16 cellular contexts compared by ENCODE assay signal in the genomic region with DNA sequence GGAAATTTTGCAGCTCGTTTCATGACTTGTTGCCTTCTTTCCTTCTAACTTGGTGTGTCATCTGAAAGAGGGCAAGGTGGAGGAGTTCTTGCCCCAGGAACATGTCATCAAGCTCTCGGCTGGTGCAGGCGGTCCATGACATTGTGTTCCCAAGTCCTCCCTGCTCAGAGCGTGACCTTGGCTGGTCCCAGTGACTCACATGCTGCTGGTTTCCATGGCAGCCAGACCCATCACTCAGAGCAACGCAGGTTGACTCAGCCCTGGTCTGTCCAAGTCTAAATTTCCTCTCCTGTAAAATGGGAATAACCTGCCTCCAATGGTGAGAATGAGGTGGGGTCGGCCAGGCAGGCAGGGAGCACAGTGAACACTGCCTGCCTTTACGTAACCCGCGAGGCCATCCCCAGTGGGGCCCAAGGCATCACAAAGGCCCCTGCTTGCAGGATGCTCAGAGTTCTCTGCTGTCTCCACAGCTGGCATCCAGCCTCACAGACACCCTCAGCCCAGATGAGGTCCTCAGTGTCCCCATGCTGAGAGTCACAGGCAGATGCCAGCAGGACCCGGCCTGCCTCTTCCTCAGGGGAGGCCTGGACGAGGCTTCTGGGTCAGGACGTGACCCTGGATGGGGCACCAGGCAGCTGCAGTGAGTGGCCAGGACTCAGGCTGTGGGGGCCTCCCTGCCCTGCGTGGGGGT.
A peak's percentile ranks its signal among the peaks of the same experiment; 100 is the strongest.
DNase-seq lines count a peak whose midpoint lies in the region; ATAC-seq, FAIRE-seq and TF ChIP-seq lines count a peak whose summit lies in the region.
"Had no signal": no experiment of that assay in that cellular context is flagged by ENCODE, and none has a peak within 500 bp of the region (broad histone marks: within the 10 kb centered on the region; RNA-seq: fewer than 3 reads in every experiment).

No MANE protein-coding gene starts in this region.

- H2AFZ ChIP-seq in endothelial cell of umbilical vein (ENCODE audit: low read depth, low read length) (no peak overlapping the region), HepG2 (ENCODE audit: low read length) (no peak overlapping the region)

- H3K27me3 Mint-ChIP-seq in activated CD4-positive, alpha-beta memory T cell treated with anti-CD3 and anti-CD28 coated beads for 36 hours, result no peaks in the 10 kb centered on the region
- H3K27me3 Mint-ChIP-seq in activated CD4-positive, alpha-beta T cell treated with anti-CD3 and anti-CD28 coated beads for 36 hours, result no peaks in the 10 kb centered on the region
- H3K27me3 Mint-ChIP-seq: activated naive CD4-positive, alpha-beta T cell treated with anti-CD3 and anti-CD28 coated beads, Interleukin-2, amount 50 U/mL, for 24 hours; CD4-positive, CD25-positive, alpha-beta regulatory T cell had no signal

- no peaks in the 10 kb centered on the region for H3K9me1 ChIP-seq in endothelial cell of umbilical vein (replicated peaks; ENCODE audit: control insufficient read depth, extremely low read depth, insufficient read depth, low read length)

- TF ChIP-seq RAD21 in HepG2 (CRISPR knock-in tag; IDR thresholded peaks at IDR 0.05), result no peak

- H3K4me3 ChIP-seq in endothelial cell of umbilical vein (replicated peaks in 1 of 3; ENCODE audit: insufficient read depth in 1 of 3, low read depth in 1 of 3, low read length in 3 of 3), result no peak overlapping the region
- H3K4me3 ChIP-seq in HepG2 (replicated peaks in 1 of 3; ENCODE audit: insufficient read depth in 1 of 3, low read depth in 2 of 3, low read length in 3 of 3), result no peak overlapping the region
- H3K4me3 ChIP-seq in ascending aorta, result no peak overlapping the region

- FAIRE-seq in endothelial cell of umbilical vein (lab: Jason Lieb, UNC) (peak; percentile 63), HepG2 (lab: Jason Lieb, UNC) (no peak)

- dilution Hi-C loops in endothelial cell of umbilical vein (cut with MboI; ENCODE audit: extremely low pct_ligation_motif_present, low sequenced_read_pairs), result no loop called here

- H3K9me3 ChIP-seq in endothelial cell of umbilical vein (replicated peaks; ENCODE audit: control insufficient read depth, insufficient read depth, low read length) (no peaks in the 10 kb centered on the region), HepG2 (ENCODE audit: low read length) (no peaks in the 10 kb centered on the region), ascending aorta (no peaks in the 10 kb centered on the region)

- 22% methylated on average over 11 of the region's 13 CpGs for WGBS in HepG2 (ENCODE audit: low lambda C conversion rate)

- TF ChIP-seq CTCF in AG09319 (IDR thresholded peaks at IDR 0.05; ENCODE audit: low read depth, low read length) (no peak), endothelial cell of umbilical vein (IDR thresholded peaks at IDR 0.05; ENCODE audit: extremely low read depth in 1 of 2, insufficient read depth in 1 of 2, low read depth in 1 of 2, low read length in 2 of 2) (no peak), HepG2 (CRISPR knock-in tag; IDR thresholded peaks at IDR 0.05) (no peak), ascending aorta (IDR thresholded peaks at IDR 0.05) (no peak)

- H3K27me3 ChIP-seq in endothelial cell of umbilical vein (ENCODE audit: control insufficient read depth in 2 of 2, insufficient read depth in 2 of 2, low read length in 2 of 2), result no peaks in the 10 kb centered on the region
- peaks cover 6 to 68% of the 10 kb centered on the region in 2 experiments; a peak in 4 of 5 replicates for H3K27me3 ChIP-seq in HepG2 (ENCODE audit: control insufficient read depth in 1 of 2, insufficient read depth in 2 of 2, low read length in 2 of 2)
- no peaks in the 10 kb centered on the region for H3K27me3 ChIP-seq in ascending aorta

- ATAC-seq in HepG2 (peak; percentile 96), HG02759 (IDR thresholded peaks at IDR 0.05; ENCODE audit: unreplicated experiment) (no peak)
- ATAC-seq in activated CD4-positive, alpha-beta T cell treated with anti-CD3 and anti-CD28 coated beads for 36 hours, result no peak
- ATAC-seq: effector memory CD8-positive, alpha-beta T cell; HCT116; stimulated activated naive CD8-positive, alpha-beta T cell treated with anti-CD3 and anti-CD28 coated beads, Interleukin-15, Interleukin-2, amounts not matched to agents 100 U/mL and 50 U/mL, for 24 hours had no signal

- no peak overlapping the region for H3K27ac ChIP-seq in endothelial cell of umbilical vein (ENCODE audit: insufficient read depth, low read depth, low read length)
- H3K27ac ChIP-seq in HepG2 (ENCODE audit: extremely low read length, insufficient read depth, low read length), result no peak overlapping the region
- no peak overlapping the region for H3K27ac ChIP-seq in ascending aorta

- POLR2A ChIA-PET in endothelial cell of umbilical vein (lab: Charles Lee) (no interaction called here), HepG2 (lab: Yijun Ruan, JAX) (no interaction called here)
- POLR2A ChIA-PET in activated CD4-positive, alpha-beta memory T cell treated with anti-CD3 and anti-CD28 coated beads for 36 hours (lab: Charles Lee), result no interaction called here
- POLR2A ChIA-PET in activated CD4-positive, alpha-beta T cell treated with anti-CD3 and anti-CD28 coated beads for 36 hours (lab: Charles Lee), result no interaction called here

- CTCF ChIA-PET in endothelial cell of umbilical vein (lab: Charles Lee) (interaction anchor here (1.4 kb wide), 1 partner anchor 194 kb away, joined by 5 read pairs; no protein-coding TSS in a partner anchor), HepG2 (lab: Yijun Ruan, JAX; ENCODE audit: low intra/inter-chr PET ratio, low total read pairs) (no interaction called here)
- CTCF ChIA-PET in activated CD4-positive, alpha-beta memory T cell treated with anti-CD3 and anti-CD28 coated beads for 36 hours (lab: Charles Lee), result no interaction called here
- CTCF ChIA-PET in activated CD4-positive, alpha-beta T cell treated with anti-CD3 and anti-CD28 coated beads for 36 hours (lab: Charles Lee), result no interaction called here

- TF ChIP-seq EP300 in HepG2 (IDR thresholded peaks at IDR 0.05; ENCODE audit: low read depth in 2 of 2, low read length in 2 of 2), result no peak
- no peak for TF ChIP-seq EP300 in HepG2 (CRISPR knock-in tag; IDR thresholded peaks at IDR 0.05; ENCODE audit: borderline replicate concordance)

- H3K4me2 ChIP-seq in endothelial cell of umbilical vein (ENCODE audit: insufficient read depth, low read length) (no peak overlapping the region), HepG2 (ENCODE audit: low read depth, low read length) (no peak overlapping the region)

- in situ Hi-C loops in HepG2 (cut with HindIII; ENCODE audit: extremely low pct_ligation_motif_present, low pct_unique_long_range_greater_than_20kb), result no loop called here

- no peak for TF ChIP-seq POLR2A in endothelial cell of umbilical vein (IDR thresholded peaks at IDR 0.05; ENCODE audit: low read depth, low read length)
- TF ChIP-seq POLR2A in HepG2 (IDR thresholded peaks at IDR 0.05; ENCODE audit: insufficient read depth in 1 of 2, low read depth in 2 of 2, low read length in 2 of 2), result no peak

- no peaks in the 10 kb centered on the region for H3K4me1 Mint-ChIP-seq in activated CD4-positive, alpha-beta memory T cell treated with anti-CD3 and anti-CD28 coated beads for 36 hours (ENCODE audit: low read depth)
- H3K4me1 Mint-ChIP-seq in activated CD4-positive, alpha-beta T cell treated with anti-CD3 and anti-CD28 coated beads for 36 hours, result peaks cover 4% of the 10 kb centered on the region

- H3K36me3 Mint-ChIP-seq in activated CD4-positive, alpha-beta memory T cell treated with anti-CD3 and anti-CD28 coated beads for 36 hours, result no peaks in the 10 kb centered on the region
- H3K36me3 Mint-ChIP-seq in activated CD4-positive, alpha-beta T cell treated with anti-CD3 and anti-CD28 coated beads for 36 hours (ENCODE audit: low read depth), result no peaks in the 10 kb centered on the region
- H3K36me3 Mint-ChIP-seq: activated naive CD4-positive, alpha-beta T cell treated with anti-CD3 and anti-CD28 coated beads, Interleukin-2, amount 50 U/mL, for 24 hours; CD4-positive, CD25-positive, alpha-beta regulatory T cell; immature natural killer cell had no signal

- no peaks in the 10 kb centered on the region for H3K36me3 ChIP-seq in endothelial cell of umbilical vein (ENCODE audit: control insufficient read depth in 2 of 2, extremely low read depth in 1 of 2, insufficient read depth in 2 of 2, low read length in 2 of 2)
- no peaks in the 10 kb centered on the region for H3K36me3 ChIP-seq in HepG2 (replicated peaks in 1 of 2; ENCODE audit: control insufficient read depth in 1 of 2, insufficient read depth in 2 of 2, low read length in 2 of 2)
- H3K36me3 ChIP-seq in ascending aorta, result no peaks in the 10 kb centered on the region

- no peak overlapping the region for H3K27ac Mint-ChIP-seq in activated CD4-positive, alpha-beta memory T cell treated with anti-CD3 and anti-CD28 coated beads for 36 hours
- H3K27ac Mint-ChIP-seq in activated CD4-positive, alpha-beta T cell treated with anti-CD3 and anti-CD28 coated beads for 36 hours, result no peak overlapping the region
- H3K27ac Mint-ChIP-seq: activated naive CD4-positive, alpha-beta T cell treated with anti-CD3 and anti-CD28 coated beads, Interleukin-2, amount 50 U/mL, for 24 hours; CD4-positive, CD25-positive, alpha-beta regulatory T cell; effector memory CD8-positive, alpha-beta T cell; immature natural killer cell had no signal

- H3K9ac ChIP-seq in endothelial cell of umbilical vein (replicated peaks; ENCODE audit: extremely low read depth, insufficient read depth, low read length) (no peak overlapping the region), HepG2 (ENCODE audit: insufficient read depth, low read depth, low read length) (no peak overlapping the region)

- H3K4me1 ChIP-seq in endothelial cell of umbilical vein (ENCODE audit: control insufficient read depth, extremely low read depth, insufficient read depth, low read length) (no peaks in the 10 kb centered on the region), HepG2 (ENCODE audit: insufficient read depth, low read length) (no peaks in the 10 kb centered on the region), ascending aorta (no peaks in the 10 kb centered on the region)

- intact Hi-C loops in endothelial cell of umbilical vein (cut with micrococcal nuclease), result loop anchor here (10.0 kb wide), 1 partner anchor 602 kb away; a partner anchor contains a TSS
- intact Hi-C loops in HepG2 (cut with micrococcal nuclease; ENCODE audit: unreplicated experiment), result no loop called here
- intact Hi-C loops in ascending aorta (cut with DNase I), result no loop called here
- intact Hi-C loops in activated CD4-positive, alpha-beta memory T cell treated with anti-CD3 and anti-CD28 coated beads for 36 hours (cut with micrococcal nuclease), result no loop called here
- intact Hi-C loops in activated CD4-positive, alpha-beta T cell treated with anti-CD3 and anti-CD28 coated beads for 36 hours (cut with DNase I, micrococcal nuclease), result loop anchor here in 1 of 2 experiments (10.0 kb wide), 1 partner anchor 842 kb away; no protein-coding TSS in a partner anchor

- no peaks in the 10 kb centered on the region for H3K9me3 Mint-ChIP-seq in activated CD4-positive, alpha-beta memory T cell treated with anti-CD3 and anti-CD28 coated beads for 36 hours
- H3K9me3 Mint-ChIP-seq in activated CD4-positive, alpha-beta T cell treated with anti-CD3 and anti-CD28 coated beads for 36 hours (ENCODE audit: low read depth), result no peaks in the 10 kb centered on the region
- H3K9me3 Mint-ChIP-seq: activated naive CD4-positive, alpha-beta T cell treated with anti-CD3 and anti-CD28 coated beads, Interleukin-2, amount 50 U/mL, for 24 hours; CD4-positive, CD25-positive, alpha-beta regulatory T cell; immature natural killer cell had no signal

- BruUV-seq in endothelial cell of umbilical vein (replicated peaks; lab: Mats Ljungman, UMichigan) (no TSS peak), HepG2 (replicated peaks; lab: Mats Ljungman, UMichigan) (no TSS peak)

- H3K4me3 Mint-ChIP-seq in activated CD4-positive, alpha-beta memory T cell treated with anti-CD3 and anti-CD28 coated beads for 36 hours, result no peak overlapping the region
- no peak overlapping the region for H3K4me3 Mint-ChIP-seq in activated CD4-positive, alpha-beta T cell treated with anti-CD3 and anti-CD28 coated beads for 36 hours
- H3K4me3 Mint-ChIP-seq: activated naive CD4-positive, alpha-beta T cell treated with anti-CD3 and anti-CD28 coated beads, Interleukin-2, amount 50 U/mL, for 24 hours; CD4-positive, CD25-positive, alpha-beta regulatory T cell; effector memory CD8-positive, alpha-beta T cell; immature natural killer cell had no signal

- H4K20me1 ChIP-seq in endothelial cell of umbilical vein (replicated peaks; ENCODE audit: control insufficient read depth, extremely low read depth, insufficient read depth, low read length) (no peaks in the 10 kb centered on the region), HepG2 (ENCODE audit: insufficient read depth, low read length) (no peaks in the 10 kb centered on the region; the same call in 1 of the 2 replicates)

- DNase-seq in AG09319 (ENCODE audit: extremely low read depth, low read depth), result peak; percentile 12
- peak; percentile 91 for DNase-seq in M059J (ENCODE audit: low read depth)
- peak; percentile 6 for DNase-seq in endothelial cell of umbilical vein (ENCODE audit: low read depth, low spot score)
- peak; percentile 64 for DNase-seq in HepG2 (ENCODE audit: low spot score)
- DNase-seq in ascending aorta (ENCODE audit: low spot score in 2 of 2), result no peak
- DNase-seq in activated CD4-positive, alpha-beta memory T cell treated with anti-CD3 and anti-CD28 coated beads for 36 hours, result no peak
- DNase-seq in activated CD4-positive, alpha-beta T cell treated with anti-CD3 and anti-CD28 coated beads for 36 hours, result no peak
- DNase-seq: activated CD4-positive, alpha-beta T cell treated with anti-CD3 and anti-CD28 coated beads, Interleukin-2, amount 50 U/mL, for 48 hours; CD4-positive, CD25-positive, alpha-beta regulatory T cell; effector memory CD8-positive, alpha-beta T cell; immature natural killer cell; NCI-H524 treated with DMSO at 0.1 percent for 48 hours; stimulated activated naive CD8-positive, alpha-beta T cell treated with anti-CD3 and anti-CD28 coated beads, Interleukin-15, Interleukin-2, amounts not matched to agents 100 U/mL and 50 U/mL, for 24 hours had no signal

- H3K79me2 ChIP-seq in endothelial cell of umbilical vein (ENCODE audit: control insufficient read depth, insufficient read depth, low read length) (no peaks in the 10 kb centered on the region), HepG2 (ENCODE audit: insufficient read depth, low read length) (no peaks in the 10 kb centered on the region)

Comparison
In these comparisons a context has a peak if more than half of its experiments do, and no peak if none do; other contexts are left out.
1. DNase-seq: peak in AG09319 (single experiment), M059J (single experiment), endothelial cell of umbilical vein (single experiment) and HepG2 (single experiment); none in ascending aorta (0 of 2), activated CD4-positive, alpha-beta memory T cell treated with anti-CD3 and anti-CD28 coated beads for 36 hours (single experiment) and activated CD4-positive, alpha-beta T cell treated with anti-CD3 and anti-CD28 coated beads for 36 hours (single experiment).